ENCODE assay signal across 2 cellular contexts in genomic region chr3:50323614-50324199, GRCh38.
TF ChIP-seq lines count a peak whose summit lies in the region.

No MANE protein-coding gene starts in this region.

TF ChIP-seq in HCT116, 20 proteins besides CTCF, POLR2A, EP300 and RAD21 (continued from another document):
- TF ChIP-seq ZBTB33 (IDR thresholded peaks at IDR 0.05; ENCODE audit: extremely low read depth, insufficient replicate concordance, low read length) (no peak), MAX (IDR thresholded peaks at IDR 0.05) (no peak), EZH2 (IDR thresholded peaks at IDR 0.05) (no peak)

TF ChIP-seq in liver, 16 proteins besides CTCF, POLR2A, EP300 and RAD21 (continued from another document):
- no peak for TF ChIP-seq REST (IDR thresholded peaks at IDR 0.05)
- TF ChIP-seq HNF4A (conservative IDR thresholded peaks at IDR 0.05), result no peak
- TF ChIP-seq FOXA1 (IDR thresholded peaks at IDR 0.05), result no peak
- peak; percentile 98 for TF ChIP-seq NR2F2 (IDR thresholded peaks at IDR 0.05)
- no peak for TF ChIP-seq ATF3 (IDR thresholded peaks at IDR 0.05)
- peak; percentile 77 for TF ChIP-seq MAX (IDR thresholded peaks at IDR 0.05)
